ENCODE assay signal across 8 cellular contexts in genomic region chr7:16644624-16644986, GRCh38. TPM values are rescaled to one million over a fixed set of nuclear protein-coding genes. Genes with fewer than 3 reads are reported as not detected.
DNase-seq lines count a peak whose midpoint lies in the region; ATAC-seq and TF ChIP-seq lines count a peak whose summit lies in the region.

No MANE protein-coding gene starts in this region.

- no peak for TF ChIP-seq CTCF in cardiac muscle cell (IDR thresholded peaks at IDR 0.05; ENCODE audit: low read depth, low read length)
- TF ChIP-seq CTCF in progenitor cell of endocrine pancreas (IDR thresholded peaks at IDR 0.05; ENCODE audit: unreplicated experiment), result no peak

- peak overlapping the region; percentile 81 for H3K4me3 ChIP-seq in cardiac muscle cell

- H3K9me3 Mint-ChIP-seq in activated naive CD4-positive, alpha-beta T cell treated with anti-CD3 and anti-CD28 coated beads, Interleukin-2, amount 10 ng/mL, durations not matched to agents 7 days and 5 days, result no peaks in the 10 kb centered on the region
- no peaks in the 10 kb centered on the region for H3K9me3 Mint-ChIP-seq in progenitor cell of endocrine pancreas (ENCODE audit: low read depth)

- H3K36me3 ChIP-seq in cardiac muscle cell, result no peaks in the 10 kb centered on the region

- H3K4me3 Mint-ChIP-seq in activated naive CD4-positive, alpha-beta T cell treated with anti-CD3 and anti-CD28 coated beads, Interleukin-2, amount 10 ng/mL, durations not matched to agents 7 days and 5 days, result peak overlapping the region; percentile 93
- H3K4me3 Mint-ChIP-seq in progenitor cell of endocrine pancreas (ENCODE audit: low read depth), result peak overlapping the region; percentile 98

- no peak for ATAC-seq in GM18858 (IDR thresholded peaks at IDR 0.05; ENCODE audit: unreplicated experiment)
- ATAC-seq in HG02938 (IDR thresholded peaks at IDR 0.05; ENCODE audit: unreplicated experiment), result no peak

- peaks cover 9% of the 10 kb centered on the region for H3K36me3 Mint-ChIP-seq in activated naive CD4-positive, alpha-beta T cell treated with anti-CD3 and anti-CD28 coated beads, Interleukin-2, amount 10 ng/mL, durations not matched to agents 7 days and 5 days
- H3K36me3 Mint-ChIP-seq in progenitor cell of endocrine pancreas (ENCODE audit: insufficient read depth), result peaks cover 2% of the 10 kb centered on the region

- CTCF ChIA-PET in activated naive CD4-positive, alpha-beta T cell treated with anti-CD3 and anti-CD28 coated beads, Interleukin-2, amount 10 ng/mL, durations not matched to agents 7 days and 5 days (lab: Charles Lee), result no interaction called here

- H3K4me1 Mint-ChIP-seq in activated naive CD4-positive, alpha-beta T cell treated with anti-CD3 and anti-CD28 coated beads, Interleukin-2, amount 10 ng/mL, durations not matched to agents 7 days and 5 days, result peaks cover 51% of the 10 kb centered on the region
- H3K4me1 Mint-ChIP-seq in progenitor cell of endocrine pancreas (ENCODE audit: low read depth), result peaks cover 34% of the 10 kb centered on the region

- H3K27me3 Mint-ChIP-seq in activated naive CD4-positive, alpha-beta T cell treated with anti-CD3 and anti-CD28 coated beads, Interleukin-2, amount 10 ng/mL, durations not matched to agents 7 days and 5 days, result no peaks in the 10 kb centered on the region
- H3K27me3 Mint-ChIP-seq in progenitor cell of endocrine pancreas, result no peaks in the 10 kb centered on the region

- in situ Hi-C loops in SK-MEL-5 (cut with HindIII; ENCODE audit: low pct_unique_long_range_greater_than_20kb, low sequenced_read_pairs), result no loop called here

- no peaks in the 10 kb centered on the region for H3K27me3 ChIP-seq in cardiac muscle cell

- peaks cover 27% of the 10 kb centered on the region for H3K4me1 ChIP-seq in cardiac muscle cell (ENCODE audit: low read depth)

- peak overlapping the region; percentile 99 for H3K27ac ChIP-seq in cardiac muscle cell

- H3K27ac Mint-ChIP-seq in activated naive CD4-positive, alpha-beta T cell treated with anti-CD3 and anti-CD28 coated beads, Interleukin-2, amount 10 ng/mL, durations not matched to agents 7 days and 5 days, result peak overlapping the region; percentile 71
- H3K27ac Mint-ChIP-seq in progenitor cell of endocrine pancreas, result peak overlapping the region; percentile 100

- DNase-seq in NCI-H510A treated with DMSO at 0.1 percent for 48 hours (lab: John Stamatoyannopoulos, UW) (peak; percentile 54), NCI-H510A (lab: John Stamatoyannopoulos, UW) (no peak), SK-MEL-5 (ENCODE audit: low read depth, low spot score) (peak; percentile 57), cardiac muscle cell (ENCODE audit: low read depth in 1 of 2, low spot score in 1 of 2) (peak; percentile 47 to 51), progenitor cell of endocrine pancreas (ENCODE audit: low spot score, unreplicated experiment) (peak; percentile 14)
- peak; percentile 76 for DNase-seq in activated naive CD4-positive, alpha-beta T cell treated with anti-CD3 and anti-CD28 coated beads, Interleukin-2, amount 10 ng/mL, durations not matched to agents 7 days and 5 days

- no peaks in the 10 kb centered on the region for H3K9me3 ChIP-seq in cardiac muscle cell (ENCODE audit: low read depth)

RNA-seq across cellular contexts. Expression of gene ANKMY2, which starts 0.9 kb away (rescaled TPM):
- total RNA-seq in SK-MEL-5 (2014; rRNA removed; shearing (Covaris generic)), result 26.1 and 29.1 TPM in 2 replicates
- 15.4 and 17.6 TPM in 2 replicates for polyA plus RNA-seq in SK-MEL-5 (2015; cell fraction: cytosol; rRNA removed)
- polyA plus RNA-seq in SK-MEL-5 (2015; cell fraction: nucleus; rRNA removed), result 34.2 and 44.7 TPM in 2 replicates
- total RNA-seq in cardiac muscle cell, result 36.7 and 54.1 TPM in 2 replicates
- 44.6 and 81.5 TPM in 2 replicates for polyA plus RNA-seq in cardiac muscle cell
- total RNA-seq in progenitor cell of endocrine pancreas, result 26.4 and 26.5 TPM in 2 replicates

RNA-seq across cellular contexts. Expression of gene BZW2, which starts 1.4 kb away (rescaled TPM):
- total RNA-seq in SK-MEL-5 (2014; rRNA removed; shearing (Covaris generic)), result 126 and 131 TPM in 2 replicates
- polyA plus RNA-seq in SK-MEL-5 (2015; cell fraction: cytosol; rRNA removed), result 159 and 191 TPM in 2 replicates
- 83.2 and 89.5 TPM in 2 replicates for polyA plus RNA-seq in SK-MEL-5 (2015; cell fraction: nucleus; rRNA removed)
- total RNA-seq in cardiac muscle cell, result 281 and 358 TPM in 2 replicates
- polyA plus RNA-seq in cardiac muscle cell, result 236 and 421 TPM in 2 replicates
- total RNA-seq in progenitor cell of endocrine pancreas, result 72.7 and 75.6 TPM in 2 replicates
